In genomic region chr14:100031506-100032281, GRCh38 we compare ENCODE assay signal across 8 cellular contexts. TPM values are rescaled to one million over a fixed set of nuclear protein-coding genes. Genes with fewer than 3 reads are reported as not detected.
DNase-seq lines count a peak whose midpoint lies in the region; ATAC-seq and TF ChIP-seq lines count a peak whose summit lies in the region.

No MANE protein-coding gene starts in this region.

- H3K4me3 ChIP-seq in kidney epithelial cell (ENCODE audit: low read depth, low read length): peak overlapping the region; percentile 37
- H3K4me3 ChIP-seq in upper lobe of right lung: peak overlapping the region; percentile 21

- H3K27me3 ChIP-seq in kidney epithelial cell (ENCODE audit: control insufficient read depth, insufficient read depth, low read length): no peaks in the 10 kb centered on the region
- H3K27me3 ChIP-seq in upper lobe of right lung: no peaks in the 10 kb centered on the region

- DNase-seq in SIG-M5 treated with dmso at 0.1 percent for 504 hours (lab: John Stamatoyannopoulos, UW; ENCODE audit: unreplicated experiment) (peak; percentile 85), SIG-M5 (lab: John Stamatoyannopoulos, UW) (no peak), astrocyte of the hippocampus (ENCODE audit: low read depth, low spot score) (peak; percentile 94), kidney epithelial cell (ENCODE audit: low read depth) (peak; percentile 97), upper lobe of right lung (no peak), NCI-H1417 treated with DMSO at 0.1 percent for 48 hours (lab: John Stamatoyannopoulos, UW) (no peak)
- DNase-seq in stimulated activated naive CD4-positive, alpha-beta T cell treated with Interleukin-2 at 50 U/mL for 16 hours (lab: John Stamatoyannopoulos, UW): no peak
- DNase-seq in activated CD8-positive, alpha-beta memory T cell treated with anti-CD3 and anti-CD28 coated beads, Interleukin-2, amount 50 U/mL, for 4 hours: no peak

- peak; percentile 87 for ATAC-seq in upper lobe of right lung

- H3K4me1 ChIP-seq in upper lobe of right lung: peaks cover 35% of the 10 kb centered on the region

- H3K27ac ChIP-seq in upper lobe of right lung: peak overlapping the region; percentile 49

- no peaks in the 10 kb centered on the region for H3K9me3 ChIP-seq in upper lobe of right lung

- TF ChIP-seq CTCF in kidney epithelial cell (IDR thresholded peaks at IDR 0.05; ENCODE audit: insufficient read depth, low read length, poor library complexity, severe bottlenecking) (no peak), upper lobe of right lung (IDR thresholded peaks at IDR 0.05) (no peak)

- intact Hi-C loops in upper lobe of right lung (cut with DNase I): no loop called here

- no peaks in the 10 kb centered on the region for H3K36me3 ChIP-seq in kidney epithelial cell (ENCODE audit: control insufficient read depth, insufficient read depth, low read length)
- no peaks in the 10 kb centered on the region for H3K36me3 ChIP-seq in upper lobe of right lung

RNA-seq across cellular contexts. Expression of gene EVL, which starts 33.5 kb away (rescaled TPM):
- total RNA-seq in kidney epithelial cell (42.4 and 46.3 TPM in 2 replicates), upper lobe of right lung (206 TPM)

Comparison
In these comparisons a context has a peak if more than half of its experiments do, and no peak if none do; other contexts are left out.
1. DNase-seq: peak in SIG-M5 treated with dmso at 0.1 percent for 504 hours (single experiment), astrocyte of the hippocampus (single experiment) and kidney epithelial cell (single experiment); none in SIG-M5 (single experiment), upper lobe of right lung (single experiment), stimulated activated naive CD4-positive, alpha-beta T cell treated with Interleukin-2 at 50 U/mL for 16 hours (single experiment), NCI-H1417 treated with DMSO at 0.1 percent for 48 hours (single experiment) and activated CD8-positive, alpha-beta memory T cell treated with anti-CD3 and anti-CD28 coated beads, Interleukin-2, amount 50 U/mL, for 4 hours (single experiment).